ENCODE assay signal across 1 cellular context in the genomic region with DNA sequence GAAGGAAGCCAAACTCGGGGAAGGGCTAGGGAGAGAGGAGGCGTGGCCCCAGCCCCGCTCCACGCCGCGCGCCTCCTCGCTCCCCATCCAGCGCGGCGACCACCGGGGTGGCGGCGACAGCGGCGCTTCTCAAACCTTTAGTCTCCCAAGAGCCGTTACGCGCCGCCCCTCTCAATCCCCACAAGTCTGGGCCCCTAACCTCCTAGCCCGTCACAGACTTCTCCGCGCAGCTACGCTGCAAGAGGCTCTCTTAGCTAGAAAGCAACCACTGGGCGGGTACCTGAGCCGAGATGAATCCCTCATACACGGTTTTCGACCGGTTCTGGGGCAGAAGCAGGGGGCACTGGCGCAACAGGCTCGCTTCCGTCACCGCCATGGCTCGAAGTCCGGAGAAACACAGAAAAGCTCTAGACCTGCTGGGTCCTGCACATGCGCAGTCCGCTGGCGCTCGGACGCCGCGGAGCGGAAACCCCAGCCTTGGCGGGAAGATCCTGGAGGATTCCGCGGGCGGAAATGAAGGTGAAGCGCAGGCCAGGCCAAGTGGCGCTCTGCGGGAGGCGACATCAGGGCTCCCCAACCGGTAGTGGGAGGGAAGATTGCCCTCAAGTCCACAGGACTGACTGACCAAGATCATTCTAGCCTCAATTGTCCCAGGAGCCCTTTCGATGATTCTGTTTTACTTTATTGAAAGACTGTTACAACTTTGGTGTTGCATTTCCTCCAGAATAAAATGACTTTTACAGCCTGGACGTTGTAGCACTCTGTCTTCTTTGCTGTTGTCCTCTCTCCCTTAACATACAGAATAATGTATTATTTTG.
TF ChIP-seq lines count a peak whose summit lies in the region.

A gene (minus strand): TSS at position 388 of the 818 bp plus-strand sequence. CDS start 12 bp downstream, at position 376.

TF ChIP-seq in HepG2, 621 proteins besides CTCF, POLR2A, EP300 and RAD21 (continued from another document and continues in another):
- peak; percentile 57 for TF ChIP-seq SKI (IDR thresholded peaks at IDR 0.05; ENCODE audit: partially characterized antibody)
- TF ChIP-seq KAT7 (CRISPR knock-in tag; IDR thresholded peaks at IDR 0.05; ENCODE audit: borderline replicate concordance), result peak; percentile 68
- TF ChIP-seq, protein P1, sequence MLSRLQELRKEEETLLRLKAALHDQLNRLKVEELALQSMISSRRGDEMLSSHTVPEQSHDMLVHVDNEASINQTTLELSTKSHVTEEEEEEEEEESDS (CRISPR knock-in tag; IDR thresholded peaks at IDR 0.05; ENCODE audit: borderline replicate concordance), result no peak; the same call in 1 of the 2 replicates
- peak; percentile 95; the same call in 1 of the 2 replicates for TF ChIP-seq ZNF558 (CRISPR knock-in tag; IDR thresholded peaks at IDR 0.05; ENCODE audit: borderline replicate concordance)
- peak; percentile 97 for TF ChIP-seq ZNF556 (CRISPR knock-in tag; IDR thresholded peaks at IDR 0.05; ENCODE audit: borderline replicate concordance)
- peak; percentile 72 for TF ChIP-seq XRCC5 (optimal IDR thresholded peaks at IDR 0.05; ENCODE audit: low read length)
- TF ChIP-seq, protein P2, sequence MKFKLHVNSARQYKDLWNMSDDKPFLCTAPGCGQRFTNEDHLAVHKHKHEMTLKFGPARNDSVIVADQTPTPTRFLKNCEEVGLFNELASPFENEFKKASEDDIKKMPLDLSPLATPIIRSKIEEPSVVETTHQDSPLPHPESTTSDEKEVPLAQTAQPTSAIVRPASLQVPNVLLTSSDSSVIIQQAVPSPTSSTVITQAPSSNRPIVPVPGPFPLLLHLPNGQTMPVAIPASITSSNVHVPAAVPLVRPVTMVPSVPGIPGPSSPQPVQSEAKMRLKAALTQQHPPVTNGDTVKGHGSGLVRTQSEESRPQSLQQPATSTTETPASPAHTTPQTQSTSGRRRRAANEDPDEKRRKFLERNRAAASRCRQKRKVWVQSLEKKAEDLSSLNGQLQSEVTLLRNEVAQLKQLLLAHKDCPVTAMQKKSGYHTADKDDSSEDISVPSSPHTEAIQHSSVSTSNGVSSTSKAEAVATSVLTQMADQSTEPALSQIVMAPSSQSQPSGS (CRISPR knock-in tag; IDR thresholded peaks at IDR 0.05), result peak; percentile 85
- TF ChIP-seq, protein P3, sequence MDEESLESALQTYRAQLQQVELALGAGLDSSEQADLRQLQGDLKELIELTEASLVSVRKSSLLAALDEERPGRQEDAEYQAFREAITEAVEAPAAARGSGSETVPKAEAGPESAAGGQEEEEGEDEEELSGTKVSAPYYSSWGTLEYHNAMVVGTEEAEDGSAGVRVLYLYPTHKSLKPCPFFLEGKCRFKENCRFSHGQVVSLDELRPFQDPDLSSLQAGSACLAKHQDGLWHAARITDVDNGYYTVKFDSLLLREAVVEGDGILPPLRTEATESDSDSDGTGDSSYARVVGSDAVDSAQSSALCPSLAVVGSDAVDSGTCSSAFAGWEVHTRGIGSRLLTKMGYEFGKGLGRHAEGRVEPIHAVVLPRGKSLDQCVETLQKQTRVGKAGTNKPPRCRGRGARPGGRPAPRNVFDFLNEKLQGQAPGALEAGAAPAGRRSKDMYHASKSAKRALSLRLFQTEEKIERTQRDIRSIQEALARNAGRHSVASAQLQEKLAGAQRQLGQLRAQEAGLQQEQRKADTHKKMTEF (CRISPR knock-in tag; IDR thresholded peaks at IDR 0.05), result peak; percentile 86
- peak; percentile 93 for TF ChIP-seq ZMAT3 (CRISPR knock-in tag; conservative IDR thresholded peaks at IDR 0.05)
- TF ChIP-seq, protein P4, sequence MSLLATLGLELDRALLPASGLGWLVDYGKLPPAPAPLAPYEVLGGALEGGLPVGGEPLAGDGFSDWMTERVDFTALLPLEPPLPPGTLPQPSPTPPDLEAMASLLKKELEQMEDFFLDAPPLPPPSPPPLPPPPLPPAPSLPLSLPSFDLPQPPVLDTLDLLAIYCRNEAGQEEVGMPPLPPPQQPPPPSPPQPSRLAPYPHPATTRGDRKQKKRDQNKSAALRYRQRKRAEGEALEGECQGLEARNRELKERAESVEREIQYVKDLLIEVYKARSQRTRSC (CRISPR knock-in tag; IDR thresholded peaks at IDR 0.05; ENCODE audit: low read depth), result peak; percentile 94; the same call in 1 of the 2 replicates
- TF ChIP-seq, protein P5, sequence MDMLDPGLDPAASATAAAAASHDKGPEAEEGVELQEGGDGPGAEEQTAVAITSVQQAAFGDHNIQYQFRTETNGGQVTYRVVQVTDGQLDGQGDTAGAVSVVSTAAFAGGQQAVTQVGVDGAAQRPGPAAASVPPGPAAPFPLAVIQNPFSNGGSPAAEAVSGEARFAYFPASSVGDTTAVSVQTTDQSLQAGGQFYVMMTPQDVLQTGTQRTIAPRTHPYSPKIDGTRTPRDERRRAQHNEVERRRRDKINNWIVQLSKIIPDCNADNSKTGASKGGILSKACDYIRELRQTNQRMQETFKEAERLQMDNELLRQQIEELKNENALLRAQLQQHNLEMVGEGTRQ (IDR thresholded peaks at IDR 0.05; ENCODE audit: low read depth, low read length), result no peak
- TF ChIP-seq, protein P5 (CRISPR knock-in tag; IDR thresholded peaks at IDR 0.05; ENCODE audit: borderline replicate concordance), result peak; percentile 28; the same call in 1 of the 2 replicates
- TF ChIP-seq ZKSCAN8 (CRISPR knock-in tag; IDR thresholded peaks at IDR 0.05; ENCODE audit: borderline replicate concordance), result peak; percentile 79; the same call in 1 of the 2 replicates
- peak; percentile 73; the same call in 1 of the 2 replicates for TF ChIP-seq ZNF788 (CRISPR knock-in tag; IDR thresholded peaks at IDR 0.05; ENCODE audit: borderline replicate concordance)
- peak; percentile 57 for TF ChIP-seq SSRP1 (CRISPR knock-in tag; IDR thresholded peaks at IDR 0.05)
- peak; percentile 98 for TF ChIP-seq THYN1 (CRISPR knock-in tag; IDR thresholded peaks at IDR 0.05; ENCODE audit: borderline replicate concordance, low read depth)
- TF ChIP-seq, protein P6, sequence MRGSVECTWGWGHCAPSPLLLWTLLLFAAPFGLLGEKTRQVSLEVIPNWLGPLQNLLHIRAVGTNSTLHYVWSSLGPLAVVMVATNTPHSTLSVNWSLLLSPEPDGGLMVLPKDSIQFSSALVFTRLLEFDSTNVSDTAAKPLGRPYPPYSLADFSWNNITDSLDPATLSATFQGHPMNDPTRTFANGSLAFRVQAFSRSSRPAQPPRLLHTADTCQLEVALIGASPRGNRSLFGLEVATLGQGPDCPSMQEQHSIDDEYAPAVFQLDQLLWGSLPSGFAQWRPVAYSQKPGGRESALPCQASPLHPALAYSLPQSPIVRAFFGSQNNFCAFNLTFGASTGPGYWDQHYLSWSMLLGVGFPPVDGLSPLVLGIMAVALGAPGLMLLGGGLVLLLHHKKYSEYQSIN (CRISPR knock-in tag; IDR thresholded peaks at IDR 0.05; ENCODE audit: borderline replicate concordance), result no peak; the same call in 1 of the 2 replicates
- peak; percentile 97 for TF ChIP-seq ZFP90 (CRISPR knock-in tag; IDR thresholded peaks at IDR 0.05; ENCODE audit: borderline replicate concordance)
- TF ChIP-seq RBAK (CRISPR knock-in tag; IDR thresholded peaks at IDR 0.05), result peak; percentile 70; the same call in 1 of the 2 replicates
- TF ChIP-seq MAFF (IDR thresholded peaks at IDR 0.05; ENCODE audit: low read depth, low read length), result no peak
- TF ChIP-seq, protein P7, sequence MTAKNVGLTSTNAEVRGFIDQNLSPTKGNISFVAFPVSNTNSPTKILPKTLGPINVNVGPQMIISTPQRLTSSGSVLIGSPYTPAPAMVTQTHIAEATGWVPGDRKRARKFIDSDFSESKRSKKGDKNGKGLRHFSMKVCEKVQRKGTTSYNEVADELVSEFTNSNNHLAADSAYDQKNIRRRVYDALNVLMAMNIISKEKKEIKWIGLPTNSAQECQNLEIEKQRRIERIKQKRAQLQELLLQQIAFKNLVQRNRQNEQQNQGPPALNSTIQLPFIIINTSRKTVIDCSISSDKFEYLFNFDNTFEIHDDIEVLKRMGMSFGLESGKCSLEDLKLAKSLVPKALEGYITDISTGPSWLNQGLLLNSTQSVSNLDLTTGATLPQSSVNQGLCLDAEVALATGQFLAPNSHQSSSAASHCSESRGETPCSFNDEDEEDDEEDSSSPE (CRISPR knock-in tag; IDR thresholded peaks at IDR 0.05), result peak; percentile 100
- TF ChIP-seq, protein P8, sequence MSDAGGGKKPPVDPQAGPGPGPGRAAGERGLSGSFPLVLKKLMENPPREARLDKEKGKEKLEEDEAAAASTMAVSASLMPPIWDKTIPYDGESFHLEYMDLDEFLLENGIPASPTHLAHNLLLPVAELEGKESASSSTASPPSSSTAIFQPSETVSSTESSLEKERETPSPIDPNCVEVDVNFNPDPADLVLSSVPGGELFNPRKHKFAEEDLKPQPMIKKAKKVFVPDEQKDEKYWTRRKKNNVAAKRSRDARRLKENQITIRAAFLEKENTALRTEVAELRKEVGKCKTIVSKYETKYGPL (CRISPR knock-in tag; IDR thresholded peaks at IDR 0.05), result peak; percentile 78
- TF ChIP-seq ZNF879 (CRISPR knock-in tag; IDR thresholded peaks at IDR 0.05), result peak; percentile 97; the same call in 1 of the 2 replicates
- TF ChIP-seq, protein P9, sequence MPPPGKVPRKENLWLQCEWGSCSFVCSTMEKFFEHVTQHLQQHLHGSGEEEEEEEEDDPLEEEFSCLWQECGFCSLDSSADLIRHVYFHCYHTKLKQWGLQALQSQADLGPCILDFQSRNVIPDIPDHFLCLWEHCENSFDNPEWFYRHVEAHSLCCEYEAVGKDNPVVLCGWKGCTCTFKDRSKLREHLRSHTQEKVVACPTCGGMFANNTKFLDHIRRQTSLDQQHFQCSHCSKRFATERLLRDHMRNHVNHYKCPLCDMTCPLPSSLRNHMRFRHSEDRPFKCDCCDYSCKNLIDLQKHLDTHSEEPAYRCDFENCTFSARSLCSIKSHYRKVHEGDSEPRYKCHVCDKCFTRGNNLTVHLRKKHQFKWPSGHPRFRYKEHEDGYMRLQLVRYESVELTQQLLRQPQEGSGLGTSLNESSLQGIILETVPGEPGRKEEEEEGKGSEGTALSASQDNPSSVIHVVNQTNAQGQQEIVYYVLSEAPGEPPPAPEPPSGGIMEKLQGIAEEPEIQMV (CRISPR knock-in tag; IDR thresholded peaks at IDR 0.05; ENCODE audit: low read depth), result peak; percentile 95
- TF ChIP-seq ZNF780A (CRISPR knock-in tag; IDR thresholded peaks at IDR 0.05), result no peak; the same call in 1 of the 2 replicates
- TF ChIP-seq YEATS4 (CRISPR knock-in tag; IDR thresholded peaks at IDR 0.05; ENCODE audit: borderline replicate concordance), result peak; percentile 97
- TF ChIP-seq HNRNPLL (IDR thresholded peaks at IDR 0.05; ENCODE audit: low read depth, low read length, poor library complexity, severe bottlenecking), result peak; percentile 94
- peak; percentile 97 for TF ChIP-seq GABPB1 (CRISPR knock-in tag; IDR thresholded peaks at IDR 0.05)
- TF ChIP-seq HOXD1 (CRISPR knock-in tag; IDR thresholded peaks at IDR 0.05), result no peak
- peak; percentile 56; the same call in 1 of the 2 replicates for TF ChIP-seq NCOR1 (IDR thresholded peaks at IDR 0.05; ENCODE audit: borderline replicate concordance, low read length)
- TF ChIP-seq FOXC1 (CRISPR knock-in tag; IDR thresholded peaks at IDR 0.05; ENCODE audit: borderline replicate concordance), result peak; percentile 99
- TF ChIP-seq ZBTB1 (CRISPR knock-in tag; IDR thresholded peaks at IDR 0.05; ENCODE audit: borderline replicate concordance), result peak; percentile 24; the same call in 1 of the 2 replicates
- peak; percentile 49 for TF ChIP-seq ZNF557 (CRISPR knock-in tag; IDR thresholded peaks at IDR 0.05)
- TF ChIP-seq, protein P10, sequence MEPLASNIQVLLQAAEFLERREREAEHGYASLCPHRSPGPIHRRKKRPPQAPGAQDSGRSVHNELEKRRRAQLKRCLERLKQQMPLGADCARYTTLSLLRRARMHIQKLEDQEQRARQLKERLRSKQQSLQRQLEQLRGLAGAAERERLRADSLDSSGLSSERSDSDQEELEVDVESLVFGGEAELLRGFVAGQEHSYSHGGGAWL (CRISPR knock-in tag; IDR thresholded peaks at IDR 0.05), result peak; percentile 76; the same call in 1 of the 2 replicates
- TF ChIP-seq, protein P11, sequence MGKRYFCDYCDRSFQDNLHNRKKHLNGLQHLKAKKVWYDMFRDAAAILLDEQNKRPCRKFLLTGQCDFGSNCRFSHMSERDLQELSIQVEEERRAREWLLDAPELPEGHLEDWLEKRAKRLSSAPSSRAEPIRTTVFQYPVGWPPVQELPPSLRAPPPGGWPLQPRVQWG (CRISPR knock-in tag; IDR thresholded peaks at IDR 0.05; ENCODE audit: borderline replicate concordance, low read depth), result no peak
- TF ChIP-seq ZFP82 (CRISPR knock-in tag; IDR thresholded peaks at IDR 0.05; ENCODE audit: borderline replicate concordance), result peak; percentile 99
- TF ChIP-seq, protein P12, sequence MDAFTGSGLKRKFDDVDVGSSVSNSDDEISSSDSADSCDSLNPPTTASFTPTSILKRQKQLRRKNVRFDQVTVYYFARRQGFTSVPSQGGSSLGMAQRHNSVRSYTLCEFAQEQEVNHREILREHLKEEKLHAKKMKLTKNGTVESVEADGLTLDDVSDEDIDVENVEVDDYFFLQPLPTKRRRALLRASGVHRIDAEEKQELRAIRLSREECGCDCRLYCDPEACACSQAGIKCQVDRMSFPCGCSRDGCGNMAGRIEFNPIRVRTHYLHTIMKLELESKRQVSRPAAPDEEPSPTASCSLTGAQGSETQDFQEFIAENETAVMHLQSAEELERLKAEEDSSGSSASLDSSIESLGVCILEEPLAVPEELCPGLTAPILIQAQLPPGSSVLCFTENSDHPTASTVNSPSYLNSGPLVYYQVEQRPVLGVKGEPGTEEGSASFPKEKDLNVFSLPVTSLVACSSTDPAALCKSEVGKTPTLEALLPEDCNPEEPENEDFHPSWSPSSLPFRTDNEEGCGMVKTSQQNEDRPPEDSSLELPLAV (CRISPR knock-in tag; conservative IDR thresholded peaks at IDR 0.05; ENCODE audit: low read depth), result no peak
- TF ChIP-seq ZNF615 (CRISPR knock-in tag; IDR thresholded peaks at IDR 0.05; ENCODE audit: borderline replicate concordance), result no peak
- TF ChIP-seq ZBTB21 (CRISPR knock-in tag; IDR thresholded peaks at IDR 0.05), result no peak
- TF ChIP-seq, protein P13, sequence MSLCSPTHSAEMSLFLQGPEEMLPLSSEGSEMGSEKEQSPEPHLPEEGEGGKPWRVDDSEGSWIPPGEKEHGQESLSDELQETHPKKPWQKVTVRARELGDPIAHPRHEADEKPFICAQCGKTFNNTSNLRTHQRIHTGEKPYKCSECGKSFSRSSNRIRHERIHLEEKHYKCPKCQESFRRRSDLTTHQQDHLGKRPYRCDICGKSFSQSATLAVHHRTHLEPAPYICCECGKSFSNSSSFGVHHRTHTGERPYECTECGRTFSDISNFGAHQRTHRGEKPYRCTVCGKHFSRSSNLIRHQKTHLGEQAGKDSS (CRISPR knock-in tag; IDR thresholded peaks at IDR 0.05; ENCODE audit: borderline replicate concordance, low read depth), result peak; percentile 56; the same call in 1 of the 2 replicates
- TF ChIP-seq ZNF772 (CRISPR knock-in tag; IDR thresholded peaks at IDR 0.05), result peak; percentile 87; the same call in 1 of the 2 replicates
- TF ChIP-seq, protein P14, sequence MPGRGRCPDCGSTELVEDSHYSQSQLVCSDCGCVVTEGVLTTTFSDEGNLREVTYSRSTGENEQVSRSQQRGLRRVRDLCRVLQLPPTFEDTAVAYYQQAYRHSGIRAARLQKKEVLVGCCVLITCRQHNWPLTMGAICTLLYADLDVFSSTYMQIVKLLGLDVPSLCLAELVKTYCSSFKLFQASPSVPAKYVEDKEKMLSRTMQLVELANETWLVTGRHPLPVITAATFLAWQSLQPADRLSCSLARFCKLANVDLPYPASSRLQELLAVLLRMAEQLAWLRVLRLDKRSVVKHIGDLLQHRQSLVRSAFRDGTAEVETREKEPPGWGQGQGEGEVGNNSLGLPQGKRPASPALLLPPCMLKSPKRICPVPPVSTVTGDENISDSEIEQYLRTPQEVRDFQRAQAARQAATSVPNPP (CRISPR knock-in tag; IDR thresholded peaks at IDR 0.05), result peak; percentile 99; the same call in 1 of the 2 replicates
